24 cellular contexts compared by ENCODE assay signal in the genomic region with DNA sequence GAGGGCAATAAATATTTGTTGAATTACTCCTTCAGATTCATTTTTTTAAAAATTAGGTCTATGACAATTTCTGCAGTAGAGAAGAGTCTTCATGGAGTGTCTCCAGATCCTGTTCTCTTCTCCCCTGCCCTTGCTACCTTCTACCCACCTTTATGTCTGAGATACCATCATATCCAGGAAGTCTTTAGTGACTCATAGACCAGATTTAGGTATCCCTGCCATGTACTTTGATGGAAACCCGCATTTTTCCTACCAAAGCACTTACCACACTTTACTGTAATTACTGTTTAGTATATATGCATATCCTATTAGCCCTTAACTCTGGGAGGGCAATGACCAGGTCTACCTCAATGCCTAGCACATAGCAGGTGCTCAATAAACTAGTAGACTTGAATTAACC.
"Had no signal": no experiment of that assay in that cellular context is flagged by ENCODE, and none has a peak within 500 bp of the region (broad histone marks: within the 10 kb centered on the region; RNA-seq: fewer than 3 reads in every experiment).

No MANE protein-coding gene starts in this region.

- H3K4me1 ChIP-seq: colonic mucosa, esophagus muscularis mucosa, esophagus squamous epithelium, foreskin keratinocyte, gastrocnemius medialis, gastroesophageal sphincter, heart left ventricle, heart right ventricle had no signal

- H3K4me3 ChIP-seq: colonic mucosa, coronary artery, dorsolateral prefrontal cortex, esophagus muscularis mucosa, esophagus squamous epithelium, gastrocnemius medialis, gastroesophageal sphincter, heart left ventricle, heart right ventricle had no signal

- DNase-seq: colonic mucosa; cortex of kidney; dermis blood vessel endothelial cell; dorsolateral prefrontal cortex; effector CD4-positive, alpha-beta T cell; effector CD8-positive, alpha-beta T cell; effector memory CD4-positive, alpha-beta T cell; effector memory CD8-positive, alpha-beta T cell; erythroblast; esophagus squamous epithelium; foreskin fibroblast; foreskin keratinocyte; foreskin melanocyte; gastrocnemius medialis; glutamatergic neuron; head of caudate nucleus; heart left ventricle; heart right ventricle had no signal

- H3K27ac ChIP-seq: colonic mucosa, coronary artery, dorsolateral prefrontal cortex, epithelial cell of prostate, esophagus muscularis mucosa, esophagus squamous epithelium, foreskin keratinocyte, gastrocnemius medialis, gastroesophageal sphincter, heart left ventricle, heart right ventricle had no signal

- ATAC-seq: effector memory CD8-positive, alpha-beta T cell; esophagus mucosa; foreskin keratinocyte; gastrocnemius medialis; gastroesophageal sphincter; heart left ventricle; heart right ventricle had no signal

- H3K4me3 Mint-ChIP-seq: dendritic cell treated with granulocyte-macrophage colony-stimulating factor and Interleukin-4, amounts not matched to agents 40 ng/mL and 50 ng/mL, for 4 days; effector memory CD8-positive, alpha-beta T cell had no signal

- H3K9me3 ChIP-seq: colonic mucosa, esophagus muscularis mucosa, gastrocnemius medialis had no signal

- H3K27me3 ChIP-seq: colonic mucosa, dorsolateral prefrontal cortex, esophagus muscularis mucosa, esophagus squamous epithelium, foreskin keratinocyte, gastrocnemius medialis, gastroesophageal sphincter, heart left ventricle, heart right ventricle had no signal

- H3K27ac Mint-ChIP-seq: dendritic cell treated with granulocyte-macrophage colony-stimulating factor and Interleukin-4, amounts not matched to agents 40 ng/mL and 50 ng/mL, for 4 days had no signal

- H3K27me3 Mint-ChIP-seq: dendritic cell treated with granulocyte-macrophage colony-stimulating factor and Interleukin-4, amounts not matched to agents 40 ng/mL and 50 ng/mL, for 4 days; effector memory CD8-positive, alpha-beta T cell had no signal
